ENCODE assay signal across 23 cellular contexts in genomic region chr5:29790281-29790680, GRCh38.
DNase-seq lines count a peak whose midpoint lies in the region; ATAC-seq lines count a peak whose summit lies in the region.
"Had no signal": no experiment of that assay in that cellular context is flagged by ENCODE, and none has a peak within 500 bp of the region (broad histone marks: within the 10 kb centered on the region; RNA-seq: fewer than 3 reads in every experiment).

No MANE protein-coding gene starts in this region.

- peak; percentile 93 for DNase-seq in SK-N-DZ (ENCODE audit: low spot score)
- DNase-seq: 8988T; ACHN; AML-193; BE2C; C1 segment of cervical spinal cord; Caco-2; Calu3; CD4-positive, alpha-beta memory T cell; CD4-positive, alpha-beta T cell; CD4-positive, CD25-positive, alpha-beta regulatory T cell; CD8-positive, alpha-beta memory T cell; CD8-positive, alpha-beta T cell; COR-L47; DMS 273 treated with DMSO at 0.1 percent for 48 hours; DMS153; DMS53; DMS79; DMS79 treated with DMSO at 0.1 percent for 48 hours; DND-41; EL had no signal

- no peak for ATAC-seq in GM18520 (IDR thresholded peaks at IDR 0.05; ENCODE audit: unreplicated experiment)
- ATAC-seq: A549; CD8-positive, alpha-beta T cell had no signal
